Comparison of ENCODE assay signal across 8 cellular contexts in the genomic region with DNA sequence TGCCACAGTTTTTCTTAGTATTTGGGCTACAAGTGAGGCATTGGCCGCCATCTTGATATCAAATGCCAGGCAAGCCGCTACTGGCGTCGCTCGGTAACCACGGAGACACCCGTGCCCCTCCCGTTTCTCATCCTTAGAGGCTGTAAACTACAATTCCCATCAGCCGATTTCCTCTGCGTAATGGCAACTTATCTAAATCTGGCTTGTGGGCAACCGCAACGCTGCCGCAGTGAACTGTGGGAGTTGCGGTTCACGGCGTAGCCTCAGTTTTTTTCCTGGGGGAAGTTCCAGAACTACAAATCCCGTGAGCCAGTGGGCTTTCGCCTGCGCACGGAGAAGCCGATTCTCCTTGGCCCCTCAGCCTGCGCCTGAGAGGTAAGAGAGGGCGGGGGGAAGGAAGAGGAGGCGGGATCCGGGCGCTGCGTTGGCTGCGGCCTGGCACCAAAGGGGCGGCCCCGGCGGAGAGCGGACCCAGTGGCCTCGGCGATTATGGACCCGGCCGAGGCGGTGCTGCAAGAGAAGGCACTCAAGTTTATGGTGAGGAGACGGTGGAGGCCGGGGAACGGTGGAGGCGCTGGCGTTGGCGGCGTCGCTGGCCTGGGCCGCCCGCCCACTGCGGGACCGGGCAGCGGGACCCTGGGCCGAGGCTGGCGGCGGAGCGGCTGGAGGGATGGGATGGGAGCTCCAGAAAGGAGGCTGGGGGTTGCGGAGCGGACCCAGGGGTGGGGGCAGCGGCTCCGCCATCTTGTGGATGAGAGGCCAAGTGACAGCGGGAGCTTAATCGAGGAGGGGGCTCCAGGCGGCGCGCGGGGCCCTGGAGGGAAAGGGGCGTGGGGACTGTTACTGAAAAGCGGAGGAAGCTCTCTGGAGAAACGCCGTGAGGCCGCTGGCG. TPM values are rescaled to one million over a fixed set of nuclear protein-coding genes. Genes with fewer than 3 reads are reported as not detected.
DNase-seq lines count a peak whose midpoint lies in the region; ATAC-seq and TF ChIP-seq lines count a peak whose summit lies in the region.

Gene BTRC (plus strand): TSS at position 474 of the 892 bp plus-strand sequence. CDS start 16 bp downstream, at position 490.

- no peaks in the 10 kb centered on the region for H4K20me1 ChIP-seq in OCI-LY7 (ENCODE audit: insufficient read depth, low read length)

- H3K27me3 Mint-ChIP-seq in endothelial cell (ENCODE audit: unreplicated experiment) (peaks cover 1% of the 10 kb centered on the region), mesothelial cell of epicardium (ENCODE audit: low read depth) (peaks cover 11% of the 10 kb centered on the region)

- H3K4me3 Mint-ChIP-seq in endothelial cell (ENCODE audit: unreplicated experiment) (peak within 1 kb of the TSS; percentile 99), mesothelial cell of epicardium (peak within 1 kb of the TSS; percentile 89)

- H3K9me2 ChIP-seq in OCI-LY7 (ENCODE audit: insufficient read depth, low read length) = no peaks in the 10 kb centered on the region

- H3K4me1 ChIP-seq in OCI-LY7 (ENCODE audit: insufficient read depth, low read length, poor library complexity, severe bottlenecking) = peaks cover 14% of the 10 kb centered on the region

- H3K4me1 Mint-ChIP-seq in endothelial cell (ENCODE audit: unreplicated experiment) (peaks cover 9% of the 10 kb centered on the region), mesothelial cell of epicardium (peaks cover 20% of the 10 kb centered on the region)

- peak; percentile 99 for DNase-seq in DMS 273 (lab: John Stamatoyannopoulos, UW; ENCODE audit: unreplicated experiment)
- DNase-seq in HuH-7.5 (ENCODE audit: low spot score) = peak; percentile 78
- peak; percentile 99 for DNase-seq in OCI-LY7 (ENCODE audit: low spot score)
- DNase-seq in activated T-cell treated with anti-CD3 and anti-CD28 coated beads for 1 hour (ENCODE audit: low read depth) = peak; percentile 85
- DNase-seq in endothelial cell (ENCODE audit: low spot score) = peak; percentile 91
- DNase-seq in mesothelial cell of epicardium (ENCODE audit: low spot score in 2 of 2, unreplicated experiment in 2 of 2) = peak; percentile 86 to 92
- peak; percentile 92 to 94 for DNase-seq in stimulated activated CD8-positive, alpha-beta memory T cell treated with anti-CD3 and anti-CD28 coated beads, Interleukin-15, amount 100 ng/mL, for 48 hours (ENCODE audit: low read depth in 2 of 2)

- intact Hi-C loops in OCI-LY7 (cut with micrococcal nuclease; ENCODE audit: unreplicated experiment) = no loop called here

- POLR2A ChIA-PET in OCI-LY7 (lab: Charles Lee) = interaction anchor here (0.6 kb wide), 1 partner anchor 128 kb away, joined by 3 read pairs; no protein-coding TSS in a partner anchor

- peak within 1 kb of the TSS; percentile 100 for H2AFZ ChIP-seq in OCI-LY7 (ENCODE audit: low read length)

- peak within 1 kb of the TSS; percentile 18 for H3K27ac ChIP-seq in OCI-LY7 (ENCODE audit: low read depth, low read length, poor library complexity, severe bottlenecking)

- no peaks in the 10 kb centered on the region for H3K9me3 ChIP-seq in OCI-LY7 (ENCODE audit: low read length)

- ATAC-seq in GM21526 (IDR thresholded peaks at IDR 0.05; ENCODE audit: low FRiP score, unreplicated experiment) = peak; percentile 89

- CTCF ChIA-PET in OCI-LY7 (lab: Charles Lee; ENCODE audit: unreplicated experiment) = interaction anchor here (0.6 kb wide), 1 partner anchor 88 kb away, joined by 3 read pairs; no protein-coding TSS in a partner anchor

- TF ChIP-seq CTCF in OCI-LY7 (conservative IDR thresholded peaks at IDR 0.05; ENCODE audit: low read length) (peak; percentile 22; the same call in 1 of the 2 replicates), endothelial cell (IDR thresholded peaks at IDR 0.05; ENCODE audit: unreplicated experiment) (no peak), mesothelial cell of epicardium (IDR thresholded peaks at IDR 0.05; ENCODE audit: unreplicated experiment) (no peak)

- no peaks in the 10 kb centered on the region for H3K36me3 ChIP-seq in OCI-LY7 (ENCODE audit: insufficient read depth, low read length)

- H3K36me3 Mint-ChIP-seq in endothelial cell (ENCODE audit: low read depth, unreplicated experiment) (no peaks in the 10 kb centered on the region), mesothelial cell of epicardium (peaks cover 5% of the 10 kb centered on the region)

- H3K9me3 Mint-ChIP-seq in endothelial cell (ENCODE audit: unreplicated experiment) = no peaks in the 10 kb centered on the region
- H3K9me3 Mint-ChIP-seq in mesothelial cell of epicardium = no peaks in the 10 kb centered on the region

- peak within 1 kb of the TSS; percentile 77 for H3K4me2 ChIP-seq in OCI-LY7 (ENCODE audit: low read length)

- H3K27ac Mint-ChIP-seq in endothelial cell (ENCODE audit: unreplicated experiment) (peak within 1 kb of the TSS; percentile 95), mesothelial cell of epicardium (peak within 1 kb of the TSS; percentile 99)

- no TSS peak for BruUV-seq in OCI-LY7 (replicated peaks; lab: Mats Ljungman, UMichigan)

- H3K79me2 ChIP-seq in OCI-LY7 (ENCODE audit: insufficient read depth, low read depth, low read length) = peaks cover 12% of the 10 kb centered on the region

- H3K4me3 ChIP-seq in OCI-LY7 (ENCODE audit: low read depth, low read length, poor library complexity, severe bottlenecking) = peak within 1 kb of the TSS; percentile 86

RNA-seq across cellular contexts. Expression of gene BTRC, which starts in this region (rescaled TPM):
- 6.1 and 7.3 TPM in 2 replicates for total RNA-seq in OCI-LY7 (2014; rRNA removed; shearing (Covaris generic))
- total RNA-seq in OCI-LY7 (2022) (17.2 and 17.8 TPM in 2 replicates), endothelial cell (ENCODE audit: unreplicated experiment) (27.5 TPM), mesothelial cell of epicardium (37.5 to 38.4 TPM (median 37.7 TPM) in 3 replicates)

Comparison
In these comparisons a context has a peak if more than half of its experiments do, and no peak if none do; other contexts are left out.
1. Peak in every context shown above with its lines: DNase-seq, ATAC-seq, H3K4me3 ChIP-seq and H3K27ac ChIP-seq.